ENCODE assay signal across 26 cellular contexts in genomic region chr3:72383230-72383629, GRCh38.
"Had no signal": no experiment of that assay in that cellular context is flagged by ENCODE, and none has a peak within 500 bp of the region (broad histone marks: within the 10 kb centered on the region; RNA-seq: fewer than 3 reads in every experiment).

No MANE protein-coding gene starts in this region.

- H3K27ac Mint-ChIP-seq: activated B cell treated with CpG ODN at 0.5 μM for 24 hours; activated CD4-positive, alpha-beta T cell treated with anti-CD3 and anti-CD28 coated beads for 36 hours; activated naive CD4-positive, alpha-beta T cell treated with anti-CD3 and anti-CD28 coated beads, Interleukin-2, amount 10 ng/mL, durations not matched to agents 7 days and 5 days; neural progenitor cell had no signal

- H3K9me3 ChIP-seq: ascending aorta, esophagus muscularis mucosa, tibial artery, vagina had no signal

- H3K27me3 Mint-ChIP-seq: activated B cell treated with CpG ODN at 0.5 μM for 24 hours; activated CD4-positive, alpha-beta T cell treated with anti-CD3 and anti-CD28 coated beads for 36 hours; activated naive CD4-positive, alpha-beta T cell treated with anti-CD3 and anti-CD28 coated beads, Interleukin-2, amount 10 ng/mL, durations not matched to agents 7 days and 5 days; effector memory CD8-positive, alpha-beta T cell; naive B cell; T-helper 17 cell had no signal

- H3K27ac ChIP-seq: ascending aorta, brain microvascular endothelial cell, esophagus muscularis mucosa, neural progenitor cell, tibial artery, vagina had no signal

- H3K4me3 Mint-ChIP-seq: activated B cell treated with CpG ODN at 0.5 μM for 24 hours; activated CD4-positive, alpha-beta T cell treated with anti-CD3 and anti-CD28 coated beads for 36 hours; activated naive CD4-positive, alpha-beta T cell treated with anti-CD3 and anti-CD28 coated beads, Interleukin-2, amount 10 ng/mL, durations not matched to agents 7 days and 5 days; effector memory CD8-positive, alpha-beta T cell; naive B cell; neural progenitor cell; T-helper 17 cell had no signal

- H3K4me3 ChIP-seq: ascending aorta, esophagus muscularis mucosa, neural progenitor cell, smooth muscle cell, tibial artery, vagina had no signal

- H3K9me3 Mint-ChIP-seq: activated B cell treated with CpG ODN at 0.5 μM for 24 hours; activated naive CD4-positive, alpha-beta T cell treated with anti-CD3 and anti-CD28 coated beads, Interleukin-2, amount 10 ng/mL, durations not matched to agents 7 days and 5 days; effector memory CD8-positive, alpha-beta T cell; naive B cell had no signal

- FAIRE-seq: colon, endothelial cell of umbilical vein, frontal cortex had no signal

- H3K27me3 ChIP-seq: ascending aorta, brain microvascular endothelial cell, esophagus muscularis mucosa, neural progenitor cell, tibial artery, vagina had no signal

- ATAC-seq: activated CD4-positive, alpha-beta T cell treated with anti-CD3 and anti-CD28 coated beads for 36 hours; effector memory CD8-positive, alpha-beta T cell; sciatic nerve; stimulated activated naive CD8-positive, alpha-beta T cell treated with anti-CD3 and anti-CD28 coated beads, Interleukin-15, Interleukin-2, amounts not matched to agents 100 U/mL and 50 U/mL, for 24 hours; T-helper 17 cell had no signal

- DNase-seq: activated B cell treated with CpG ODN at 0.5 μM for 24 hours; activated CD4-positive, alpha-beta T cell treated with anti-CD3 and anti-CD28 coated beads for 36 hours; activated CD4-positive, alpha-beta T cell treated with anti-CD3 and anti-CD28 coated beads, Interleukin-2, amount 50 U/mL, for 48 hours; activated effector memory CD4-positive, alpha-beta T cell treated with Interleukin-2 at 50 U/mL for 16 hours; activated naive CD4-positive, alpha-beta T cell treated with anti-CD3 and anti-CD28 coated beads, Interleukin-2, amount 10 ng/mL, durations not matched to agents 7 days and 5 days; activated T-cell treated with anti-CD3 and anti-CD28 coated beads, Interleukin-2, amount 50 U/mL, for 48 hours; brain microvascular endothelial cell; central memory CD4-positive, alpha-beta T cell; effector memory CD8-positive, alpha-beta T cell; glutamatergic neuron; hypothalamus; naive B cell; stimulated activated CD4-positive, alpha-beta T cell treated with anti-CD3 and anti-CD28 coated beads, Interleukin-2, amount 100 ng/mL, for 48 hours; stimulated activated naive CD8-positive, alpha-beta T cell treated with anti-CD3 and anti-CD28 coated beads, Interleukin-15, Interleukin-2, amounts not matched to agents 100 U/mL and 50 U/mL, for 24 hours; SW 1271; T-helper 17 cell; tibial artery had no signal
